ENCODE assay signal across 1 cellular context in the genomic region with DNA sequence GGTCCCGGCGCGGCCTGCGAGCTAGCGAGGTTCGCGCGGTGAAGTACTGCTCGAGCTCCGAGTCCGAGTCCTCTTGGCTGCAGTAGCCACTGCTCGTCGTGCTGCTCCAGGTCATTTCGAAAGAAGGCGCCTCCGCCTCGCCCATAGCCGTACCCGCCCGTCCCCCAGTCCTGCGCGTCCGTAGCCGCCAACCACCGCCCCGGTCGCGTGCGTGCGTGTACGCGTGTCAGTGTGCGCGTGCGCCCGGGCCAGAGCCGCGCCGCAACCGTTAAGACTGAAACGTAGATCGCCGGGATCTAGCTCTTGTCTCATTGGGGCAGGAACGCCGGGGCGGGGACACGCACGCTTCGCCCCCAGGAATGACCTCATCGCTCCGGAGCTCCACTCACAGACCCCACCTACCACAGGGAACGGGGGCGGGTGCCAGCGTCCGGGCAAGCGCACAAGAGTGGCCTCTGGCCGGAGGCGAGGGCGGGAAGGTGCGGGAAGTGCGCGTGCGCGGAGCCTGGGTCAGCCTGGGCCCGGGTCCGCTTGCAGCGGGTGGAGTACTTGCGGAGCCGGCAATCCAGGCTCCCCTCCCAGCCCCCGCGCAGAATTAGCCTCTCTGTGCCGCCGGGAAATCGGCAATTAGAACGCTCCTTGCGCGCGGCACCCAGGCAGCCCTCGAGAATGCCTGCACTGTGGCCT.
A peak's percentile ranks its signal among the peaks of the same experiment; 100 is the strongest.
TF ChIP-seq lines count a peak whose summit lies in the region.

No MANE protein-coding gene starts in this region.

TF ChIP-seq in HepG2, 621 proteins besides CTCF, POLR2A, EP300 and RAD21 (continued from another document and continues in another):
- TF ChIP-seq REL (CRISPR knock-in tag; conservative IDR thresholded peaks at IDR 0.05) (peak; percentile 93), KLF9 (CRISPR knock-in tag; IDR thresholded peaks at IDR 0.05; ENCODE audit: low read depth) (no peak), PHF8 (CRISPR knock-in tag; IDR thresholded peaks at IDR 0.05) (peak; percentile 83), ZMAT3 (CRISPR knock-in tag; conservative IDR thresholded peaks at IDR 0.05) (peak; percentile 78; the same call in 1 of the 2 replicates), HOXA7 (CRISPR knock-in tag; IDR thresholded peaks at IDR 0.05) (peak; percentile 86; the same call in 1 of the 2 replicates), ZBTB3 (CRISPR knock-in tag; IDR thresholded peaks at IDR 0.05; ENCODE audit: borderline replicate concordance, low read depth) (0 out of 2 replicates have a peak, but pooled peaks have one; percentile 30), PHB2 (IDR thresholded peaks at IDR 0.05; ENCODE audit: partially characterized antibody) (no peak), JUNB (CRISPR knock-in tag; IDR thresholded peaks at IDR 0.05; ENCODE audit: borderline replicate concordance) (0 out of 2 replicates have a peak, but pooled peaks have one; percentile 56), NCOA2 (CRISPR knock-in tag; IDR thresholded peaks at IDR 0.05) (no peak), MTA1 (CRISPR knock-in tag; IDR thresholded peaks at IDR 0.05; ENCODE audit: borderline replicate concordance) (peak; percentile 68; the same call in 1 of the 2 replicates), TAF1 (CRISPR knock-in tag; IDR thresholded peaks at IDR 0.05) (peak; percentile 89), ZNF841 (CRISPR knock-in tag; IDR thresholded peaks at IDR 0.05; ENCODE audit: borderline replicate concordance) (peak; percentile 88), CREB1 (IDR thresholded peaks at IDR 0.05) (peak; percentile 82), CREB1 (CRISPR knock-in tag; IDR thresholded peaks at IDR 0.05) (no peak; the same call in 1 of the 2 replicates), SP1 (IDR thresholded peaks at IDR 0.05) (no peak), SP1 (CRISPR knock-in tag; IDR thresholded peaks at IDR 0.05) (peak; percentile 52), DMAP1 (CRISPR knock-in tag; IDR thresholded peaks at IDR 0.05) (peak; percentile 78; the same call in 1 of the 2 replicates), SIN3B (IDR thresholded peaks at IDR 0.05; ENCODE audit: low read length) (peak; percentile 83), ZNF761 (CRISPR knock-in tag; conservative IDR thresholded peaks at IDR 0.05) (peak; percentile 92), ZNF335 (CRISPR knock-in tag; IDR thresholded peaks at IDR 0.05) (0 out of 2 replicates have a peak, but pooled peaks have one; percentile 64), AGO1 (IDR thresholded peaks at IDR 0.05; ENCODE audit: low read depth, low read length, poor library complexity, severe bottlenecking) (no peak), AHR (CRISPR knock-in tag; IDR thresholded peaks at IDR 0.05) (0 out of 2 replicates have a peak, but pooled peaks have one; percentile 51), FOXC1 (CRISPR knock-in tag; IDR thresholded peaks at IDR 0.05; ENCODE audit: borderline replicate concordance) (peak; percentile 96; the same call in 1 of the 2 replicates), FOXM1 (CRISPR knock-in tag; IDR thresholded peaks at IDR 0.05) (0 out of 2 replicates have a peak, but pooled peaks have one; percentile 22), HOXA5 (CRISPR knock-in tag; IDR thresholded peaks at IDR 0.05) (peak; percentile 15; the same call in 1 of the 2 replicates), ZNF781 (CRISPR knock-in tag; IDR thresholded peaks at IDR 0.05; ENCODE audit: borderline replicate concordance, not compliant biosample characterization) (peak; percentile 69), ZNF546 (CRISPR knock-in tag; conservative IDR thresholded peaks at IDR 0.05) (peak; percentile 99), MAFK (conservative IDR thresholded peaks at IDR 0.05 in 1 of 2, IDR thresholded peaks at IDR 0.05 in 1 of 2; ENCODE audit: low read length in 2 of 2) (no peak), NR2C2 (CRISPR knock-in tag; IDR thresholded peaks at IDR 0.05; ENCODE audit: borderline replicate concordance) (peak; percentile 55; the same call in 1 of the 2 replicates)
- TF ChIP-seq, protein P1, sequence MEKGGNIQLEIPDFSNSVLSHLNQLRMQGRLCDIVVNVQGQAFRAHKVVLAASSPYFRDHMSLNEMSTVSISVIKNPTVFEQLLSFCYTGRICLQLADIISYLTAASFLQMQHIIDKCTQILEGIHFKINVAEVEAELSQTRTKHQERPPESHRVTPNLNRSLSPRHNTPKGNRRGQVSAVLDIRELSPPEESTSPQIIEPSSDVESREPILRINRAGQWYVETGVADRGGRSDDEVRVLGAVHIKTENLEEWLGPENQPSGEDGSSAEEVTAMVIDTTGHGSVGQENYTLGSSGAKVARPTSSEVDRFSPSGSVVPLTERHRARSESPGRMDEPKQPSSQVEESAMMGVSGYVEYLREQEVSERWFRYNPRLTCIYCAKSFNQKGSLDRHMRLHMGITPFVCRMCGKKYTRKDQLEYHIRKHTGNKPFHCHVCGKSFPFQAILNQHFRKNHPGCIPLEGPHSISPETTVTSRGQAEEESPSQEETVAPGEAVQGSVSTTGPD (CRISPR knock-in tag; IDR thresholded peaks at IDR 0.05), result 0 out of 2 replicates have a peak, but pooled peaks have one; percentile 35
- TF ChIP-seq, protein P2, sequence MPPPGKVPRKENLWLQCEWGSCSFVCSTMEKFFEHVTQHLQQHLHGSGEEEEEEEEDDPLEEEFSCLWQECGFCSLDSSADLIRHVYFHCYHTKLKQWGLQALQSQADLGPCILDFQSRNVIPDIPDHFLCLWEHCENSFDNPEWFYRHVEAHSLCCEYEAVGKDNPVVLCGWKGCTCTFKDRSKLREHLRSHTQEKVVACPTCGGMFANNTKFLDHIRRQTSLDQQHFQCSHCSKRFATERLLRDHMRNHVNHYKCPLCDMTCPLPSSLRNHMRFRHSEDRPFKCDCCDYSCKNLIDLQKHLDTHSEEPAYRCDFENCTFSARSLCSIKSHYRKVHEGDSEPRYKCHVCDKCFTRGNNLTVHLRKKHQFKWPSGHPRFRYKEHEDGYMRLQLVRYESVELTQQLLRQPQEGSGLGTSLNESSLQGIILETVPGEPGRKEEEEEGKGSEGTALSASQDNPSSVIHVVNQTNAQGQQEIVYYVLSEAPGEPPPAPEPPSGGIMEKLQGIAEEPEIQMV (CRISPR knock-in tag; IDR thresholded peaks at IDR 0.05; ENCODE audit: low read depth), result peak; percentile 69; the same call in 1 of the 2 replicates
- TF ChIP-seq, protein P3, sequence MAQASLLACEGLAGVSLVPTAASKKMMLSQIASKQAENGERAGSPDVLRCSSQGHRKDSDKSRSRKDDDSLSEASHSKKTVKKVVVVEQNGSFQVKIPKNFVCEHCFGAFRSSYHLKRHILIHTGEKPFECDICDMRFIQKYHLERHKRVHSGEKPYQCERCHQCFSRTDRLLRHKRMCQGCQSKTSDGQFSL (CRISPR knock-in tag; IDR thresholded peaks at IDR 0.05), result no peak
- TF ChIP-seq, protein P4, sequence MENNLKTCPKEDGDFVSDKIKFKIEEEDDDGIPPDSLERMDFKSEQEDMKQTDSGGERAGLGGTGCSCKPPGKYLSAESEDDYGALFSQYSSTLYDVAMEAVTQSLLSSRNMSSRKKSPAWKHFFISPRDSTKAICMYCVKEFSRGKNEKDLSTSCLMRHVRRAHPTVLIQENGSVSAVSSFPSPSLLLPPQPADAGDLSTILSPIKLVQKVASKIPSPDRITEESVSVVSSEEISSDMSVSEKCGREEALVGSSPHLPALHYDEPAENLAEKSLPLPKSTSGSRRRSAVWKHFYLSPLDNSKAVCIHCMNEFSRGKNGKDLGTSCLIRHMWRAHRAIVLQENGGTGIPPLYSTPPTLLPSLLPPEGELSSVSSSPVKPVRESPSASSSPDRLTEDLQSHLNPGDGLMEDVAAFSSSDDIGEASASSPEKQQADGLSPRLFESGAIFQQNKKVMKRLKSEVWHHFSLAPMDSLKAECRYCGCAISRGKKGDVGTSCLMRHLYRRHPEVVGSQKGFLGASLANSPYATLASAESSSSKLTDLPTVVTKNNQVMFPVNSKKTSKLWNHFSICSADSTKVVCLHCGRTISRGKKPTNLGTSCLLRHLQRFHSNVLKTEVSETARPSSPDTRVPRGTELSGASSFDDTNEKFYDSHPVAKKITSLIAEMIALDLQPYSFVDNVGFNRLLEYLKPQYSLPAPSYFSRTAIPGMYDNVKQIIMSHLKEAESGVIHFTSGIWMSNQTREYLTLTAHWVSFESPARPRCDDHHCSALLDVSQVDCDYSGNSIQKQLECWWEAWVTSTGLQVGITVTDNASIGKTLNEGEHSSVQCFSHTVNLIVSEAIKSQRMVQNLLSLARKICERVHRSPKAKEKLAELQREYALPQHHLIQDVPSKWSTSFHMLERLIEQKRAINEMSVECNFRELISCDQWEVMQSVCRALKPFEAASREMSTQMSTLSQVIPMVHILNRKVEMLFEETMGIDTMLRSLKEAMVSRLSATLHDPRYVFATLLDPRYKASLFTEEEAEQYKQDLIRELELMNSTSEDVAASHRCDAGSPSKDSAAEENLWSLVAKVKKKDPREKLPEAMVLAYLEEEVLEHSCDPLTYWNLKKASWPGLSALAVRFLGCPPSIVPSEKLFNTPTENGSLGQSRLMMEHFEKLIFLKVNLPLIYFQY (CRISPR knock-in tag; IDR thresholded peaks at IDR 0.05; ENCODE audit: borderline replicate concordance), result peak; percentile 14; the same call in 1 of the 2 replicates
- TF ChIP-seq, protein P5, sequence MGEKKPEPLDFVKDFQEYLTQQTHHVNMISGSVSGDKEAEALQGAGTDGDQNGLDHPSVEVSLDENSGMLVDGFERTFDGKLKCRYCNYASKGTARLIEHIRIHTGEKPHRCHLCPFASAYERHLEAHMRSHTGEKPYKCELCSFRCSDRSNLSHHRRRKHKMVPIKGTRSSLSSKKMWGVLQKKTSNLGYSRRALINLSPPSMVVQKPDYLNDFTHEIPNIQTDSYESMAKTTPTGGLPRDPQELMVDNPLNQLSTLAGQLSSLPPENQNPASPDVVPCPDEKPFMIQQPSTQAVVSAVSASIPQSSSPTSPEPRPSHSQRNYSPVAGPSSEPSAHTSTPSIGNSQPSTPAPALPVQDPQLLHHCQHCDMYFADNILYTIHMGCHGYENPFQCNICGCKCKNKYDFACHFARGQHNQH (CRISPR knock-in tag; IDR thresholded peaks at IDR 0.05), result 0 out of 2 replicates have a peak, but pooled peaks have one; percentile 37
- TF ChIP-seq, protein P6, sequence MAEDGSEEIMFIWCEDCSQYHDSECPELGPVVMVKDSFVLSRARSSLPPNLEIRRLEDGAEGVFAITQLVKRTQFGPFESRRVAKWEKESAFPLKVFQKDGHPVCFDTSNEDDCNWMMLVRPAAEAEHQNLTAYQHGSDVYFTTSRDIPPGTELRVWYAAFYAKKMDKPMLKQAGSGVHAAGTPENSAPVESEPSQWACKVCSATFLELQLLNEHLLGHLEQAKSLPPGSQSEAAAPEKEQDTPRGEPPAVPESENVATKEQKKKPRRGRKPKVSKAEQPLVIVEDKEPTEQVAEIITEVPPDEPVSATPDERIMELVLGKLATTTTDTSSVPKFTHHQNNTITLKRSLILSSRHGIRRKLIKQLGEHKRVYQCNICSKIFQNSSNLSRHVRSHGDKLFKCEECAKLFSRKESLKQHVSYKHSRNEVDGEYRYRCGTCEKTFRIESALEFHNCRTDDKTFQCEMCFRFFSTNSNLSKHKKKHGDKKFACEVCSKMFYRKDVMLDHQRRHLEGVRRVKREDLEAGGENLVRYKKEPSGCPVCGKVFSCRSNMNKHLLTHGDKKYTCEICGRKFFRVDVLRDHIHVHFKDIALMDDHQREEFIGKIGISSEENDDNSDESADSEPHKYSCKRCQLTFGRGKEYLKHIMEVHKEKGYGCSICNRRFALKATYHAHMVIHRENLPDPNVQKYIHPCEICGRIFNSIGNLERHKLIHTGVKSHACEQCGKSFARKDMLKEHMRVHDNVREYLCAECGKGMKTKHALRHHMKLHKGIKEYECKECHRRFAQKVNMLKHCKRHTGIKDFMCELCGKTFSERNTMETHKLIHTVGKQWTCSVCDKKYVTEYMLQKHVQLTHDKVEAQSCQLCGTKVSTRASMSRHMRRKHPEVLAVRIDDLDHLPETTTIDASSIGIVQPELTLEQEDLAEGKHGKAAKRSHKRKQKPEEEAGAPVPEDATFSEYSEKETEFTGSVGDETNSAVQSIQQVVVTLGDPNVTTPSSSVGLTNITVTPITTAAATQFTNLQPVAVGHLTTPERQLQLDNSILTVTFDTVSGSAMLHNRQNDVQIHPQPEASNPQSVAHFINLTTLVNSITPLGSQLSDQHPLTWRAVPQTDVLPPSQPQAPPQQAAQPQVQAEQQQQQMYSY (CRISPR knock-in tag; IDR thresholded peaks at IDR 0.05), result 0 out of 2 replicates have a peak, but pooled peaks have one; percentile 47
- TF ChIP-seq, protein P7, sequence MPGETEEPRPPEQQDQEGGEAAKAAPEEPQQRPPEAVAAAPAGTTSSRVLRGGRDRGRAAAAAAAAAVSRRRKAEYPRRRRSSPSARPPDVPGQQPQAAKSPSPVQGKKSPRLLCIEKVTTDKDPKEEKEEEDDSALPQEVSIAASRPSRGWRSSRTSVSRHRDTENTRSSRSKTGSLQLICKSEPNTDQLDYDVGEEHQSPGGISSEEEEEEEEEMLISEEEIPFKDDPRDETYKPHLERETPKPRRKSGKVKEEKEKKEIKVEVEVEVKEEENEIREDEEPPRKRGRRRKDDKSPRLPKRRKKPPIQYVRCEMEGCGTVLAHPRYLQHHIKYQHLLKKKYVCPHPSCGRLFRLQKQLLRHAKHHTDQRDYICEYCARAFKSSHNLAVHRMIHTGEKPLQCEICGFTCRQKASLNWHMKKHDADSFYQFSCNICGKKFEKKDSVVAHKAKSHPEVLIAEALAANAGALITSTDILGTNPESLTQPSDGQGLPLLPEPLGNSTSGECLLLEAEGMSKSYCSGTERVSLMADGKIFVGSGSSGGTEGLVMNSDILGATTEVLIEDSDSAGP (CRISPR knock-in tag; IDR thresholded peaks at IDR 0.05; ENCODE audit: borderline replicate concordance), result peak; percentile 89
- TF ChIP-seq, protein P8, sequence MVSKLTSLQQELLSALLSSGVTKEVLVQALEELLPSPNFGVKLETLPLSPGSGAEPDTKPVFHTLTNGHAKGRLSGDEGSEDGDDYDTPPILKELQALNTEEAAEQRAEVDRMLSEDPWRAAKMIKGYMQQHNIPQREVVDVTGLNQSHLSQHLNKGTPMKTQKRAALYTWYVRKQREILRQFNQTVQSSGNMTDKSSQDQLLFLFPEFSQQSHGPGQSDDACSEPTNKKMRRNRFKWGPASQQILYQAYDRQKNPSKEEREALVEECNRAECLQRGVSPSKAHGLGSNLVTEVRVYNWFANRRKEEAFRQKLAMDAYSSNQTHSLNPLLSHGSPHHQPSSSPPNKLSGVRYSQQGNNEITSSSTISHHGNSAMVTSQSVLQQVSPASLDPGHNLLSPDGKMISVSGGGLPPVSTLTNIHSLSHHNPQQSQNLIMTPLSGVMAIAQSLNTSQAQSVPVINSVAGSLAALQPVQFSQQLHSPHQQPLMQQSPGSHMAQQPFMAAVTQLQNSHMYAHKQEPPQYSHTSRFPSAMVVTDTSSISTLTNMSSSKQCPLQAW (CRISPR knock-in tag; IDR thresholded peaks at IDR 0.05), result peak; percentile 67
- TF ChIP-seq, protein P9, sequence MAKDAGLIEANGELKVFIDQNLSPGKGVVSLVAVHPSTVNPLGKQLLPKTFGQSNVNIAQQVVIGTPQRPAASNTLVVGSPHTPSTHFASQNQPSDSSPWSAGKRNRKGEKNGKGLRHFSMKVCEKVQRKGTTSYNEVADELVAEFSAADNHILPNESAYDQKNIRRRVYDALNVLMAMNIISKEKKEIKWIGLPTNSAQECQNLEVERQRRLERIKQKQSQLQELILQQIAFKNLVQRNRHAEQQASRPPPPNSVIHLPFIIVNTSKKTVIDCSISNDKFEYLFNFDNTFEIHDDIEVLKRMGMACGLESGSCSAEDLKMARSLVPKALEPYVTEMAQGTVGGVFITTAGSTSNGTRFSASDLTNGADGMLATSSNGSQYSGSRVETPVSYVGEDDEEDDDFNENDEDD (CRISPR knock-in tag; IDR thresholded peaks at IDR 0.05; ENCODE audit: borderline replicate concordance), result peak; percentile 86
- TF ChIP-seq, protein P10, sequence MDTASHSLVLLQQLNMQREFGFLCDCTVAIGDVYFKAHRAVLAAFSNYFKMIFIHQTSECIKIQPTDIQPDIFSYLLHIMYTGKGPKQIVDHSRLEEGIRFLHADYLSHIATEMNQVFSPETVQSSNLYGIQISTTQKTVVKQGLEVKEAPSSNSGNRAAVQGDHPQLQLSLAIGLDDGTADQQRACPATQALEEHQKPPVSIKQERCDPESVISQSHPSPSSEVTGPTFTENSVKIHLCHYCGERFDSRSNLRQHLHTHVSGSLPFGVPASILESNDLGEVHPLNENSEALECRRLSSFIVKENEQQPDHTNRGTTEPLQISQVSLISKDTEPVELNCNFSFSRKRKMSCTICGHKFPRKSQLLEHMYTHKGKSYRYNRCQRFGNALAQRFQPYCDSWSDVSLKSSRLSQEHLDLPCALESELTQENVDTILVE (CRISPR knock-in tag; IDR thresholded peaks at IDR 0.05), result peak; percentile 97
